ENCODE assay signal across 8 cellular contexts in the genomic region with DNA sequence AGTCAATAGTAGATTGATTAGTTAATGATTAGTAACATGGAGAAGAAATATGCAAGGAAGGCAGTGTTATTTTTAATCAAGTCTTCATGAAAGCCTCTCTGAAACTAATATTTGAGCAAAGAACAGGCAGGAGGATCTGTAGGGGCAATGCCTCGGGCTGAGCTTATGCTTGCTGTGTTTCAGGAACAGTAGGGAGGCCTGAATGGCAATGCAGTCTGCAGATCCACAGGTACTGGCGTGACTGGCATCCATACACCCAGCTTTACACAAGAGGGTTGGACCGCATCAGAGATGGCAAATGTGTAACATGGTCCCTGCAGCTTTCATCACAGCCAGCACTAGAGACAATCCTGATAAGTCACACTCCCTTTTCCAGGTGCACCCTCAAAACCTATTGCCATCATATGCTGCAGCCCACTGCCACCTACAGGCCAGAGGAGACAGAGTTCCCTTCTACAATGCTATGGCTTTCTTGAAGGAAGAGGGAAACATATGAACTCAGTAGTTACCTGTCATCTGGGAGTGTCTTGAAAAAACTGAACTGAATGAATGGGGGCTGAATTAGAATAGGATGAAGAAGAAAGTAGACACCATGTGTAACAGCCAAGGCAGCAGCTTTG.
DNase-seq lines count a peak whose midpoint lies in the region; ATAC-seq and TF ChIP-seq lines count a peak whose summit lies in the region.

No MANE protein-coding gene starts in this region.

- H3K36me3 Mint-ChIP-seq in stimulated activated naive B cell treated with anti-CD40 and anti-IgM and Interleukin-4, amounts not matched to agents 10 μg/mL and 1 μg/mL and 100 μg/mL, for 72 hours, result no peaks in the 10 kb centered on the region

- H3K4me1 Mint-ChIP-seq in stimulated activated naive B cell treated with anti-CD40 and anti-IgM and Interleukin-4, amounts not matched to agents 10 μg/mL and 1 μg/mL and 100 μg/mL, for 72 hours, result no peaks in the 10 kb centered on the region

- peak; percentile 88 for TF ChIP-seq CTCF in LNCaP clone FGC (IDR thresholded peaks at IDR 0.05; ENCODE audit: control insufficient read depth, extremely low read depth, insufficient read depth)

- no peaks in the 10 kb centered on the region for H3K9me3 Mint-ChIP-seq in stimulated activated naive B cell treated with anti-CD40 and anti-IgM and Interleukin-4, amounts not matched to agents 10 μg/mL and 1 μg/mL and 100 μg/mL, for 72 hours

- H3K27ac Mint-ChIP-seq in stimulated activated naive B cell treated with anti-CD40 and anti-IgM and Interleukin-4, amounts not matched to agents 10 μg/mL and 1 μg/mL and 100 μg/mL, for 72 hours, result no peak overlapping the region

- intact Hi-C loops in left ventricle myocardium superior (cut with micrococcal nuclease), result no loop called here

- DNase-seq in DMS53 (lab: John Stamatoyannopoulos, UW) (peak; percentile 65), LNCaP clone FGC (ENCODE audit: low read depth) (peak; percentile 17), SW480 (ENCODE audit: low spot score) (peak; percentile 69), left ventricle myocardium superior (no peak), mesenteric fat pad (ENCODE audit: low spot score) (no peak)
- DNase-seq in stimulated activated naive B cell treated with anti-CD40 and anti-IgM and Interleukin-4, amounts not matched to agents 10 μg/mL and 1 μg/mL and 100 μg/mL, for 72 hours, result no peak

- no peaks in the 10 kb centered on the region for H3K27me3 Mint-ChIP-seq in stimulated activated naive B cell treated with anti-CD40 and anti-IgM and Interleukin-4, amounts not matched to agents 10 μg/mL and 1 μg/mL and 100 μg/mL, for 72 hours

- H3K4me3 ChIP-seq in LNCaP clone FGC (ENCODE audit: low read depth, low read length), result no peak overlapping the region

- no peak overlapping the region for H3K4me3 Mint-ChIP-seq in stimulated activated naive B cell treated with anti-CD40 and anti-IgM and Interleukin-4, amounts not matched to agents 10 μg/mL and 1 μg/mL and 100 μg/mL, for 72 hours

- peak; percentile 54 for ATAC-seq in GM21360 (IDR thresholded peaks at IDR 0.05; ENCODE audit: unreplicated experiment)
- ATAC-seq in left ventricle myocardium superior, result peak; percentile 43
- ATAC-seq in stimulated activated naive B cell treated with anti-CD40 and anti-IgM and Interleukin-4, amounts not matched to agents 10 μg/mL and 1 μg/mL and 100 μg/mL, for 72 hours (replicated peaks), result peak; percentile 57 to 68
- ATAC-seq in HG02759 (IDR thresholded peaks at IDR 0.05; ENCODE audit: unreplicated experiment), result no peak

Comparison
In these comparisons a context has a peak if more than half of its experiments do, and no peak if none do; other contexts are left out.
1. DNase-seq: peak in DMS53 (single experiment), LNCaP clone FGC (single experiment) and SW480 (single experiment); none in left ventricle myocardium superior (single experiment), stimulated activated naive B cell treated with anti-CD40 and anti-IgM and Interleukin-4, amounts not matched to agents 10 μg/mL and 1 μg/mL and 100 μg/mL, for 72 hours (single experiment) and mesenteric fat pad (single experiment).